In genomic region chr4:180664766-180665368, GRCh38 we compare ENCODE assay signal across 8 cellular contexts.
DNase-seq lines count a peak whose midpoint lies in the region; ATAC-seq and TF ChIP-seq lines count a peak whose summit lies in the region.

No MANE protein-coding gene starts in this region.

- peak; percentile 94 for DNase-seq in Ammon's horn (ENCODE audit: low spot score)
- peak; percentile 91 for DNase-seq in NCI-H146 (lab: John Stamatoyannopoulos, UW)
- peak; percentile 12 for DNase-seq in T follicular helper cell (ENCODE audit: low read depth)
- peak; percentile 89 for DNase-seq in cardiac fibroblast (ENCODE audit: low read depth in 2 of 2)
- peak; percentile 62 for DNase-seq in kidney glomerular epithelial cell (lab: John Stamatoyannopoulos, UW)
- peak; percentile 54 for DNase-seq in stimulated activated CD4-positive, alpha-beta T cell treated with anti-CD3 and anti-CD28 coated beads, Interleukin-4, amount 100 ng/mL, for 24 hours

- TF ChIP-seq CTCF in cardiac fibroblast (IDR thresholded peaks at IDR 0.05; ENCODE audit: low read depth, low read length): peak; percentile 75

- H3K4me3 ChIP-seq in cardiac fibroblast (replicated peaks in 1 of 2; ENCODE audit: low read depth in 2 of 2, low read length in 2 of 2): no peak overlapping the region

- ATAC-seq in GM18517 (IDR thresholded peaks at IDR 0.05; ENCODE audit: unreplicated experiment) (peak; percentile 92), HG02970 (IDR thresholded peaks at IDR 0.05; ENCODE audit: low FRiP score, unreplicated experiment) (peak; percentile 74)

Comparison
In these comparisons a context has a peak if more than half of its experiments do, and no peak if none do; other contexts are left out.
1. DNase-seq: peak in every context shown above with its lines; median percentile 94 in Ammon's horn; 91 in NCI-H146; 89 in cardiac fibroblast; 62 in kidney glomerular epithelial cell; 54 in stimulated activated CD4-positive, alpha-beta T cell treated with anti-CD3 and anti-CD28 coated beads, Interleukin-4, amount 100 ng/mL, for 24 hours; 12 in T follicular helper cell.